ENCODE assay signal across 9 cellular contexts in genomic region chr16:56102159-56102798, GRCh38.
A peak's percentile ranks its signal among the peaks of the same experiment; 100 is the strongest.
DNase-seq lines count a peak whose midpoint lies in the region; ATAC-seq and TF ChIP-seq lines count a peak whose summit lies in the region.
"Had no signal": no experiment of that assay in that cellular context is flagged by ENCODE, and none has a peak within 500 bp of the region (broad histone marks: within the 10 kb centered on the region; RNA-seq: fewer than 3 reads in every experiment).

No MANE protein-coding gene starts in this region.

- ATAC-seq in gastroesophageal sphincter: peak; percentile 61

- H4K91ac ChIP-seq in neuronal stem cell (ENCODE audit: low read depth, low read length, poor library complexity): no peak overlapping the region

- H3K27me3 Mint-ChIP-seq in HFFc6 (ENCODE audit: insufficient read depth): peaks cover 4% of the 10 kb centered on the region

- H3K27ac ChIP-seq in gastroesophageal sphincter: peak overlapping the region in 3 of 4 donors; percentile 1 to 61 (median 56)
- no peak overlapping the region for H3K27ac ChIP-seq in neuronal stem cell (replicated peaks; ENCODE audit: low read length)

- H2AK5ac ChIP-seq in neuronal stem cell (ENCODE audit: low read depth, low read length): no peak overlapping the region

- H2BK120ac ChIP-seq in neuronal stem cell (ENCODE audit: low read depth, low read length): no peak overlapping the region

- TF ChIP-seq POLR2A in gastroesophageal sphincter (IDR thresholded peaks at IDR 0.05): no peak

- H2BK12ac ChIP-seq in neuronal stem cell (ENCODE audit: low read length): no peak overlapping the region

- no peak overlapping the region for H3K9ac ChIP-seq in neuronal stem cell (ENCODE audit: low read depth, low read length, poor library complexity)

- no peak overlapping the region for H2BK5ac ChIP-seq in neuronal stem cell (ENCODE audit: low read length)

- no peak overlapping the region for H3K4me3 Mint-ChIP-seq in HFFc6

- no peak overlapping the region for H3K4ac ChIP-seq in neuronal stem cell (ENCODE audit: low read length)

- H3K9me3 Mint-ChIP-seq in HFFc6: peaks cover 11% of the 10 kb centered on the region

- H3K18ac ChIP-seq in neuronal stem cell (ENCODE audit: low read length): no peak overlapping the region

- H3K14ac ChIP-seq in neuronal stem cell (ENCODE audit: low read length): no peak overlapping the region

- no peak overlapping the region for H3K27ac Mint-ChIP-seq in HFFc6

- H3K4me1 Mint-ChIP-seq in HFFc6 (ENCODE audit: low read depth): no peaks in the 10 kb centered on the region

- peak overlapping the region; percentile 35 for H2AFZ ChIP-seq in neuronal stem cell (ENCODE audit: low read length)

- no peak overlapping the region for H3K23ac ChIP-seq in neuronal stem cell (ENCODE audit: low read depth, low read length, poor library complexity)

- H4K8ac ChIP-seq in neuronal stem cell (ENCODE audit: low read depth, low read length): no peak overlapping the region

- H3K4me2 ChIP-seq in neuronal stem cell (ENCODE audit: insufficient read depth, low read length, poor library complexity, severe bottlenecking): no peak overlapping the region

- H3K27me3 ChIP-seq in BE2C: no peaks in the 10 kb centered on the region
- H3K27me3 ChIP-seq in gastroesophageal sphincter: no peaks in the 10 kb centered on the region
- peaks cover 0 to 4% (median 0%) of the 10 kb centered on the region in 3 experiments for H3K27me3 ChIP-seq in neuronal stem cell (ENCODE audit: control insufficient read depth in 3 of 3, insufficient read depth in 3 of 3, low read depth in 1 of 3, low read length in 3 of 3)

- WGBS in gastroesophageal sphincter (ENCODE audit: low coverage in 1 of 2), 2 donors: 12% methylated on average over 6 of the region's 16 CpGs; no CpG with 5 or more reads in 1 of the 2 donors
- WGBS in neuronal stem cell (ENCODE audit: extremely low coverage in 2 of 2, insufficient read length in 2 of 2, insufficient replicate concordance in 1 of 2), 2 donors: no CpG with 5 or more reads among the region's 16 CpGs

- H3K4me3 ChIP-seq in BE2C (ENCODE audit: low read depth, low read length): peak overlapping the region; percentile 41
- H3K4me3 ChIP-seq in gastroesophageal sphincter: peak overlapping the region in 1 of 2 donors; percentile 33
- no peak overlapping the region for H3K4me3 ChIP-seq in neuronal stem cell (ENCODE audit: low read length in 2 of 2)

- H3K36me3 ChIP-seq in BE2C (no peaks in the 10 kb centered on the region), gastroesophageal sphincter (no peaks in the 10 kb centered on the region), neuronal stem cell (replicated peaks in 1 of 2; ENCODE audit: control insufficient read depth in 2 of 2, insufficient read depth in 2 of 2, low read length in 2 of 2) (no peaks in the 10 kb centered on the region)

- DNase-seq in BE2C (peak; percentile 97), NCI-H2227 (lab: John Stamatoyannopoulos, UW; ENCODE audit: unreplicated experiment) (peak; percentile 75), neuronal stem cell (ENCODE audit: low spot score) (no peak), NCI-H2081 (lab: John Stamatoyannopoulos, UW) (no peak), cerebellum (ENCODE audit: low spot score) (no peak), HFFc6 (no peak)
- no peak for DNase-seq in activated CD4-positive, alpha-beta T cell treated with anti-CD3 and anti-CD28 coated beads, Interleukin-2, amount 50 U/mL, for 48 hours
- DNase-seq: NCI-H146 had no signal

- no peak for TF ChIP-seq CTCF in BE2C (IDR thresholded peaks at IDR 0.05; ENCODE audit: low read depth, low read length)
- TF ChIP-seq CTCF in gastroesophageal sphincter (IDR thresholded peaks at IDR 0.05): no peak
- TF ChIP-seq CTCF in HFFc6 (IDR thresholded peaks at IDR 0.05): no peak

- H3K79me1 ChIP-seq in neuronal stem cell (ENCODE audit: low read depth, low read length): no peaks in the 10 kb centered on the region

- no peak for TF ChIP-seq EP300 in gastroesophageal sphincter (IDR thresholded peaks at IDR 0.05)

- peaks cover 4% of the 10 kb centered on the region; the same call in 1 of the 2 replicates for H3K36me3 Mint-ChIP-seq in HFFc6 (ENCODE audit: low read depth)

- no peak overlapping the region for H2BK15ac ChIP-seq in neuronal stem cell (ENCODE audit: low read length)

- H3K9me3 ChIP-seq in BE2C: no peaks in the 10 kb centered on the region
- H3K9me3 ChIP-seq in gastroesophageal sphincter: no peaks in the 10 kb centered on the region
- H3K9me3 ChIP-seq in neuronal stem cell (replicated peaks in 1 of 2; ENCODE audit: control insufficient read depth in 2 of 2, insufficient read depth in 1 of 2, low read depth in 1 of 2, low read length in 2 of 2): no peaks in the 10 kb centered on the region

- H3K4me1 ChIP-seq in BE2C (peaks cover 41% of the 10 kb centered on the region), gastroesophageal sphincter (peaks cover 0 to 15% (median 6%) of the 10 kb centered on the region in 3 donors), neuronal stem cell (ENCODE audit: control insufficient read depth in 2 of 2, insufficient read depth in 1 of 2, low read depth in 1 of 2, low read length in 2 of 2) (peaks cover 0 to 6% of the 10 kb centered on the region in 2 donors)

Comparison
In these comparisons a context has a peak if more than half of its experiments do, and no peak if none do; other contexts are left out.
1. DNase-seq: peak in BE2C (single experiment) and NCI-H2227 (single experiment); none in neuronal stem cell (single experiment), NCI-H2081 (0 of 2), cerebellum (single experiment), HFFc6 (single experiment) and activated CD4-positive, alpha-beta T cell treated with anti-CD3 and anti-CD28 coated beads, Interleukin-2, amount 50 U/mL, for 48 hours (0 of 2).